In genomic region chr4:80187677-80188076, GRCh38 we compare ENCODE assay signal across 22 cellular contexts. TPM values are rescaled to one million over a fixed set of nuclear protein-coding genes. Genes with fewer than 3 reads are reported as not detected.
DNase-seq lines count a peak whose midpoint lies in the region; ATAC-seq, FAIRE-seq and TF ChIP-seq lines count a peak whose summit lies in the region.
"Had no signal": no experiment of that assay in that cellular context is flagged by ENCODE, and none has a peak within 500 bp of the region (broad histone marks: within the 10 kb centered on the region; RNA-seq: fewer than 3 reads in every experiment).

No MANE protein-coding gene starts in this region.

- peaks cover 98% of the 10 kb centered on the region for H3K27me3 Mint-ChIP-seq in brain
- peaks cover 98% of the 10 kb centered on the region for H3K27me3 Mint-ChIP-seq in nephron (ENCODE audit: low read depth)
- H3K27me3 Mint-ChIP-seq: CD4-positive, alpha-beta memory T cell had no signal

- H2BK12ac ChIP-seq in neuronal stem cell (ENCODE audit: low read length), result no peak overlapping the region

- H3K79me1 ChIP-seq in neuronal stem cell (ENCODE audit: low read depth, low read length), result no peaks in the 10 kb centered on the region

- H3K9me3 ChIP-seq in Loucy (ENCODE audit: insufficient read depth, low read depth, low read length) (no peaks in the 10 kb centered on the region), neuronal stem cell (replicated peaks in 1 of 2; ENCODE audit: control insufficient read depth in 2 of 2, insufficient read depth in 1 of 2, low read depth in 1 of 2, low read length in 2 of 2) (peaks cover 2 to 8% of the 10 kb centered on the region in 2 donors)
- H3K9me3 ChIP-seq: A549 had no signal

- H2BK5ac ChIP-seq in neuronal stem cell (ENCODE audit: low read length), result no peak overlapping the region

- no peaks in the 10 kb centered on the region for H3K36me3 Mint-ChIP-seq in brain
- no peaks in the 10 kb centered on the region for H3K36me3 Mint-ChIP-seq in nephron (ENCODE audit: low read depth)

- H3K9me3 Mint-ChIP-seq in brain (peaks cover 0 to 7% (median 2%) of the 10 kb centered on the region in 5 experiments), nephron (no peaks in the 10 kb centered on the region)
- H3K9me3 Mint-ChIP-seq: CD4-positive, alpha-beta memory T cell had no signal

- no peak for ATAC-seq in HG03565 (IDR thresholded peaks at IDR 0.05; ENCODE audit: unreplicated experiment)
- ATAC-seq: A549, GM12878, Right ventricle myocardium inferior had no signal

- H3K4me1 ChIP-seq in Loucy (ENCODE audit: insufficient read depth, low read length, poor library complexity, severe bottlenecking) (peaks cover 57% of the 10 kb centered on the region), neuronal stem cell (ENCODE audit: control insufficient read depth in 2 of 2, insufficient read depth in 1 of 2, low read depth in 1 of 2, low read length in 2 of 2) (peaks cover 5 to 9% of the 10 kb centered on the region in 2 donors)
- H3K4me1 ChIP-seq: A549 had no signal

- H4K20me1 ChIP-seq in Loucy (ENCODE audit: insufficient read depth, low read length, poor library complexity, severe bottlenecking), result no peaks in the 10 kb centered on the region
- H4K20me1 ChIP-seq: BLaER1 had no signal

- H3K79me2 ChIP-seq in Loucy (ENCODE audit: insufficient read depth, low read length), result peaks cover 98% of the 10 kb centered on the region

- H2AK5ac ChIP-seq in neuronal stem cell (ENCODE audit: low read depth, low read length), result no peak overlapping the region

- H3K27ac Mint-ChIP-seq in brain (peak overlapping the region in 2 of 5 experiments; percentile 25 to 51), nephron (no peak overlapping the region)

- H3K9me2 ChIP-seq in Loucy (replicated peaks; ENCODE audit: low read depth, low read length), result no peaks in the 10 kb centered on the region

- H2AFZ ChIP-seq in Loucy (ENCODE audit: low read length) (no peak overlapping the region), neuronal stem cell (ENCODE audit: low read length) (no peak overlapping the region)

- no peak overlapping the region for H3K27ac ChIP-seq in neuronal stem cell (replicated peaks; ENCODE audit: low read length)
- H3K27ac ChIP-seq: A549, BLaER1, HL-60, KMS-11 had no signal

- no peak for FAIRE-seq in GM12892 (lab: Jason Lieb, UNC)
- FAIRE-seq: A549, GM12878, RCC 7860 had no signal

- H3K18ac ChIP-seq in neuronal stem cell (ENCODE audit: low read length), result no peak overlapping the region

- no peak overlapping the region for H3K23ac ChIP-seq in neuronal stem cell (ENCODE audit: low read depth, low read length, poor library complexity)

- no peak overlapping the region for H3K14ac ChIP-seq in neuronal stem cell (ENCODE audit: low read length)

- no peak overlapping the region for H2BK120ac ChIP-seq in neuronal stem cell (ENCODE audit: low read depth, low read length)

- H3K27me3 ChIP-seq in Loucy (ENCODE audit: insufficient read depth, low read length, poor library complexity, severe bottlenecking) (no peaks in the 10 kb centered on the region), neuronal stem cell (ENCODE audit: control insufficient read depth in 3 of 3, insufficient read depth in 3 of 3, low read depth in 1 of 3, low read length in 3 of 3) (peaks cover 40 to 98% (median 95%) of the 10 kb centered on the region in 3 experiments)
- H3K27me3 ChIP-seq: BLaER1 had no signal

- no peaks in the 10 kb centered on the region for H3F3A ChIP-seq in Loucy (ENCODE audit: low read depth)

- no CpG with 5 or more reads among the region's 4 CpGs for WGBS in neuronal stem cell (ENCODE audit: extremely low coverage in 2 of 2, insufficient read length in 2 of 2, insufficient replicate concordance in 1 of 2), 2 donors

- H2BK15ac ChIP-seq in neuronal stem cell (ENCODE audit: low read length), result no peak overlapping the region

- no peak overlapping the region for H4K91ac ChIP-seq in neuronal stem cell (ENCODE audit: low read depth, low read length, poor library complexity)

- peak; percentile 50 for DNase-seq in globus pallidus (ENCODE audit: low spot score)
- DNase-seq in DMS79 (lab: John Stamatoyannopoulos, UW), result no peak
- no peak for DNase-seq in neuronal stem cell (ENCODE audit: low spot score)
- DNase-seq in GM12892 (ENCODE audit: insufficient read length), result no peak
- DNase-seq: CD4-positive, alpha-beta memory T cell; EL; H7; NCI-H1417 treated with DMSO at 0.1 percent for 48 hours; NCI-H1930; NCI-H2171; NCI-H526 treated with DMSO at 0.1 percent for 48 hours had no signal

- peaks cover 53% of the 10 kb centered on the region for H3K4me1 Mint-ChIP-seq in brain
- peaks cover 39% of the 10 kb centered on the region for H3K4me1 Mint-ChIP-seq in nephron

- H3K9ac ChIP-seq in Loucy (ENCODE audit: low read depth, low read length, poor library complexity, severe bottlenecking) (peak overlapping the region; percentile 98), neuronal stem cell (ENCODE audit: low read depth, low read length, poor library complexity) (no peak overlapping the region)
- H3K9ac ChIP-seq: BLaER1, KMS-11 had no signal

- no peak for TF ChIP-seq POLR2A in GM12892 (IDR thresholded peaks at IDR 0.05; ENCODE audit: low read depth, low read length)

- H3K4me2 ChIP-seq in Loucy (ENCODE audit: low read depth, low read length, poor library complexity, severe bottlenecking), result peak overlapping the region; percentile 97
- H3K4me2 ChIP-seq in neuronal stem cell (ENCODE audit: insufficient read depth, low read length, poor library complexity, severe bottlenecking), result no peak overlapping the region
- H3K4me2 ChIP-seq: A549, BLaER1, KMS-11 had no signal

- no peak overlapping the region for H3K4ac ChIP-seq in neuronal stem cell (ENCODE audit: low read length)

- H3K36me3 ChIP-seq in Loucy (ENCODE audit: insufficient read depth, low read length) (peaks cover 7% of the 10 kb centered on the region; the same call in 1 of the 2 replicates), neuronal stem cell (replicated peaks in 1 of 2; ENCODE audit: control insufficient read depth in 2 of 2, insufficient read depth in 2 of 2, low read length in 2 of 2) (no peaks in the 10 kb centered on the region)

- H3K4me3 ChIP-seq in Loucy (ENCODE audit: low read length, poor library complexity, severe bottlenecking) (peak overlapping the region; percentile 93), neuronal stem cell (ENCODE audit: low read length in 2 of 2) (no peak overlapping the region)
- H3K4me3 ChIP-seq: A549, BLaER1, GM12878 had no signal

- TF ChIP-seq CTCF in Loucy (conservative IDR thresholded peaks at IDR 0.05; ENCODE audit: low read length), result peak; percentile 23
- TF ChIP-seq CTCF in brain (conservative IDR thresholded peaks at IDR 0.05), result no peak
- no peak for TF ChIP-seq CTCF in nephron (IDR thresholded peaks at IDR 0.05; ENCODE audit: unreplicated experiment in 3 of 3)

- H3K4me3 Mint-ChIP-seq in brain, result peak overlapping the region; percentile 24 to 70 (median 46)
- peak overlapping the region in 2 of 3 experiments; percentile 23 to 27 for H3K4me3 Mint-ChIP-seq in nephron

- no peak overlapping the region for H4K8ac ChIP-seq in neuronal stem cell (ENCODE audit: low read depth, low read length)

RNA-seq across cellular contexts. Expression of gene PRDM8, which starts 9.6 kb away (rescaled TPM):
- 6.4 TPM for polyA plus RNA-seq in brain (ENCODE audit: insufficient read depth, low read depth, low replicate concordance)
- polyA plus RNA-seq in neuronal stem cell (2013, experiment 1 of 2), result 0.08 TPM
- 0.07 TPM for polyA plus RNA-seq in neuronal stem cell (2013, experiment 2 of 2)
- polyA plus RNA-seq in GM12892 (2012; ENCODE audit: missing spikeins), result 0.40 TPM
